Comparison of ENCODE assay signal across 13 cellular contexts in genomic region chr12:54390176-54390667, GRCh38. TPM values are rescaled to one million over a fixed set of nuclear protein-coding genes. Genes with fewer than 3 reads are reported as not detected.
DNase-seq lines count a peak whose midpoint lies in the region; ATAC-seq, FAIRE-seq and TF ChIP-seq lines count a peak whose summit lies in the region.
"Had no signal": no experiment of that assay in that cellular context is flagged by ENCODE, and none has a peak within 500 bp of the region (broad histone marks: within the 10 kb centered on the region; RNA-seq: fewer than 3 reads in every experiment).

No MANE protein-coding gene starts in this region.

- ATAC-seq in A549 (peak in 1 of 2 experiments; percentile 16; a peak in 2 of 6 replicates), activated B cell treated with CpG ODN at 0.5 μM for 24 hours (ENCODE audit: low read depth) (no peak), HepG2 (peak; percentile 63), GM21576 (IDR thresholded peaks at IDR 0.05; ENCODE audit: unreplicated experiment) (no peak), GM18858 (IDR thresholded peaks at IDR 0.05; ENCODE audit: unreplicated experiment) (no peak)

- TF ChIP-seq CTCF in A549 (IDR thresholded peaks at IDR 0.05) (no peak), HEK293 (tag by site-specific recombination; IDR thresholded peaks at IDR 0.05) (no peak), activated B cell treated with CpG ODN at 0.5 μM for 24 hours (IDR thresholded peaks at IDR 0.05) (no peak), HepG2 (CRISPR knock-in tag; IDR thresholded peaks at IDR 0.05) (no peak)

- in situ Hi-C loops in HepG2 (cut with HindIII; ENCODE audit: extremely low pct_ligation_motif_present, low pct_unique_long_range_greater_than_20kb) = no loop called here

- H3K9me3 ChIP-seq in A549 (no peaks in the 10 kb centered on the region), HEK293 (ENCODE audit: control insufficient read depth, insufficient read depth, low read depth, low read length) (no peaks in the 10 kb centered on the region), HepG2 (ENCODE audit: low read length) (no peaks in the 10 kb centered on the region)
- H3K9me3 ChIP-seq: left lung had no signal

- FAIRE-seq in A549 (lab: Jason Lieb, UNC) (no peak), HepG2 (lab: Jason Lieb, UNC) (no peak)
- FAIRE-seq: H54, TTC549 had no signal

- DNase-seq in A549 (ENCODE audit: low read depth in 1 of 2, low spot score in 1 of 2) = no peak
- no peak for DNase-seq in activated B cell treated with CpG ODN at 0.5 μM for 24 hours
- DNase-seq in HepG2 (ENCODE audit: low spot score) = no peak
- no peak for DNase-seq in activated CD8-positive, alpha-beta memory T cell treated with anti-CD3 and anti-CD28 coated beads, Interleukin-2, amount 50 U/mL, for 48 hours
- DNase-seq in NCI-H748 (lab: John Stamatoyannopoulos, UW; ENCODE audit: unreplicated experiment) = no peak
- DNase-seq: GF-D8, left lung had no signal

- H3K4me1 Mint-ChIP-seq in activated B cell treated with CpG ODN at 0.5 μM for 24 hours = peaks cover 70% of the 10 kb centered on the region

- BruUV-seq in HepG2 (replicated peaks; lab: Mats Ljungman, UMichigan) = no TSS peak

- no peaks in the 10 kb centered on the region for H3K36me3 Mint-ChIP-seq in activated B cell treated with CpG ODN at 0.5 μM for 24 hours (ENCODE audit: low read depth)

- CTCF ChIA-PET in A549 (lab: Yijun Ruan, JAX) (interaction anchor here (1.1 to 4.1 kb wide), 4 partner anchors 9 to 49 kb away, joined by 4 to 64 read pairs (median 7); no protein-coding TSS in a partner anchor), HEK293 (lab: Yijun Ruan, JAX) (interaction anchor here (0.6 to 4.8 kb wide), 3 partner anchors 10 to 156 kb away, joined by 4 to 61 read pairs (median 52); no protein-coding TSS in a partner anchor), activated B cell treated with CpG ODN at 0.5 μM for 24 hours (lab: Charles Lee) (interaction anchor here (0.8 to 2.6 kb wide), 5 partner anchors 10 to 174 kb away, joined by 3 to 10 read pairs (median 3); no protein-coding TSS in a partner anchor), HepG2 (lab: Yijun Ruan, JAX; ENCODE audit: low intra/inter-chr PET ratio, low total read pairs) (no interaction called here)

- intact Hi-C loops in activated B cell treated with CpG ODN at 0.5 μM for 24 hours (cut with micrococcal nuclease) (loop anchor here (2.0 to 10.0 kb wide), 3 partner anchors 107 to 665 kb away; partner anchors contain the start of genes CALCOCO1, HOXC8, HOXC9 and NCKAP1L), HepG2 (cut with micrococcal nuclease; ENCODE audit: unreplicated experiment) (no loop called here)

- H3K27me3 ChIP-seq in HepG2 (ENCODE audit: control insufficient read depth in 1 of 2, insufficient read depth in 2 of 2, low read length in 2 of 2) = peaks cover 0 to 2% of the 10 kb centered on the region in 2 experiments; a peak in 3 of 5 replicates
- H3K27me3 ChIP-seq: left lung had no signal

- H3K27ac Mint-ChIP-seq in activated B cell treated with CpG ODN at 0.5 μM for 24 hours = peak overlapping the region; percentile 53

- H3K9me3 Mint-ChIP-seq in activated B cell treated with CpG ODN at 0.5 μM for 24 hours = no peaks in the 10 kb centered on the region

- H2AFZ ChIP-seq in HepG2 (ENCODE audit: low read length) = no peak overlapping the region

- H3K9ac ChIP-seq in HepG2 (ENCODE audit: insufficient read depth, low read depth, low read length) = no peak overlapping the region

- no peaks in the 10 kb centered on the region for H3K79me2 ChIP-seq in HepG2 (ENCODE audit: insufficient read depth, low read length)

- no peak for TF ChIP-seq EP300 in A549 (IDR thresholded peaks at IDR 0.05)
- no peak for TF ChIP-seq EP300 in HepG2 (IDR thresholded peaks at IDR 0.05; ENCODE audit: low read depth in 2 of 2, low read length in 2 of 2)
- no peak for TF ChIP-seq EP300 in HepG2 (CRISPR knock-in tag; IDR thresholded peaks at IDR 0.05; ENCODE audit: borderline replicate concordance)

- H3K27ac ChIP-seq in A549 = peak overlapping the region in 1 of 2 experiments; percentile 75; a peak in 3 of 6 replicates
- no peak overlapping the region for H3K27ac ChIP-seq in HEK293 (ENCODE audit: extremely low read depth, low read depth, low read length)
- no peak overlapping the region for H3K27ac ChIP-seq in HepG2 (ENCODE audit: extremely low read length, insufficient read depth, low read length)
- H3K27ac ChIP-seq: left lung had no signal

- H3K4me1 ChIP-seq in A549 = peaks cover 15% of the 10 kb centered on the region; the same call in 2 of the 3 replicates
- peaks cover 25% of the 10 kb centered on the region for H3K4me1 ChIP-seq in HEK293 (ENCODE audit: control insufficient read depth, insufficient read depth, low read length)
- peaks cover 23% of the 10 kb centered on the region for H3K4me1 ChIP-seq in HepG2 (ENCODE audit: insufficient read depth, low read length)

- no peaks in the 10 kb centered on the region for H3K27me3 Mint-ChIP-seq in activated B cell treated with CpG ODN at 0.5 μM for 24 hours

- TF ChIP-seq RAD21 in A549 (conservative IDR thresholded peaks at IDR 0.05 in 1 of 2, IDR thresholded peaks at IDR 0.05 in 1 of 2) (no peak), HepG2 (CRISPR knock-in tag; IDR thresholded peaks at IDR 0.05) (no peak)

- H3K4me2 ChIP-seq in A549 = peak overlapping the region; percentile 72
- H3K4me2 ChIP-seq in HepG2 (ENCODE audit: low read depth, low read length) = peak overlapping the region; percentile 18; the same call in 1 of the 2 replicates

- H3K36me3 ChIP-seq in HEK293 (ENCODE audit: control insufficient read depth in 2 of 2, insufficient read depth in 1 of 2, low read length in 2 of 2) (peaks cover 0 to 9% of the 10 kb centered on the region in 2 experiments; a peak in 1 of 3 replicates), HepG2 (replicated peaks in 1 of 2; ENCODE audit: control insufficient read depth in 1 of 2, insufficient read depth in 2 of 2, low read length in 2 of 2) (no peaks in the 10 kb centered on the region)

- no peak for TF ChIP-seq POLR2A in A549 (IDR thresholded peaks at IDR 0.05; ENCODE audit: low read length)
- TF ChIP-seq POLR2A in HepG2 (IDR thresholded peaks at IDR 0.05; ENCODE audit: insufficient read depth in 1 of 2, low read depth in 2 of 2, low read length in 2 of 2) = no peak

- no peaks in the 10 kb centered on the region for H4K20me1 ChIP-seq in HepG2 (ENCODE audit: insufficient read depth, low read length)

- WGBS in A549 (ENCODE audit: missing lambda C conversion rate) = 77% methylated on average over 7 of the region's 7 CpGs
- 12% methylated on average over 5 of the region's 7 CpGs for WGBS in HepG2 (ENCODE audit: low lambda C conversion rate)

- H3K4me3 ChIP-seq in A549 = no peak overlapping the region
- peak overlapping the region; percentile 8; the same call in 1 of the 2 replicates for H3K4me3 ChIP-seq in HEK293 (ENCODE audit: low read depth, low read length)
- no peak overlapping the region; a peak in 1 of 6 replicates for H3K4me3 ChIP-seq in HepG2 (replicated peaks in 1 of 3; ENCODE audit: insufficient read depth in 1 of 3, low read depth in 2 of 3, low read length in 3 of 3)

- POLR2A ChIA-PET in A549 (lab: Yijun Ruan, JAX) (no interaction called here), HEK293 (lab: Yijun Ruan, JAX) (interaction anchor here (0.6 kb wide), 1 partner anchor 9 kb away, joined by 3 read pairs; no protein-coding TSS in a partner anchor), activated B cell treated with CpG ODN at 0.5 μM for 24 hours (lab: Charles Lee) (interaction anchor here (0.6 kb wide), 2 partner anchors 31 to 34 kb away, joined by 7 to 8 read pairs; no protein-coding TSS in a partner anchor), HepG2 (lab: Yijun Ruan, JAX) (no interaction called here)

- peak overlapping the region; percentile 29 for H3K4me3 Mint-ChIP-seq in activated B cell treated with CpG ODN at 0.5 μM for 24 hours

RNA-seq across cellular contexts. Expression of gene ZNF385A, which starts 5.7 kb away (rescaled TPM):
- polyA plus RNA-seq in A549 (2011; rRNA removed) = 1.8 and 3.0 TPM in 2 replicates
- 3.6 and 5.9 TPM in 2 replicates for polyA plus RNA-seq in A549 (2012; cell fraction: cytosol; rRNA removed)
- polyA plus RNA-seq in A549 (2012; cell fraction: nucleus; rRNA removed) = 3.9 and 4.4 TPM in 2 replicates
- polyA plus RNA-seq in A549 (2017; fragmentation: RNase III; extraction: RNeasy Plus Mini Kit Qiagen cat#74134 plus additional on column Dnase treatment) = 10.0 to 14.9 TPM (median 14.1 TPM) in 3 replicates
- 9.2 and 9.4 TPM in 2 replicates for polyA minus RNA-seq in A549 (2011; rRNA and poly(A)+ RNA removed)
- total RNA-seq in activated B cell treated with CpG ODN at 0.5 μM for 24 hours = 4.6 and 5.0 TPM in 2 replicates
- total RNA-seq in HepG2 (2016; rRNA removed; fragmentation: Illumina TruSeq; extraction: Trizol) = 0.44 and 0.49 TPM in 2 replicates
- 0.30 and 0.53 TPM in 2 replicates for total RNA-seq in HepG2 (2016; cell fraction: cytosol; rRNA removed; fragmentation: Illumina TruSeq; extraction: Trizol; ENCODE audit: low read depth)
- 0.26 and 0.39 TPM in 2 replicates for total RNA-seq in HepG2 (2016; cell fraction: insoluble cytoplasmic fraction; rRNA removed; fragmentation: Illumina TruSeq; extraction: Trizol)
- total RNA-seq in HepG2 (2016; cell fraction: membrane; rRNA removed; fragmentation: Illumina TruSeq; extraction: Trizol) = 1.4 and 1.8 TPM in 2 replicates
- 0.44 and 0.93 TPM in 2 replicates for total RNA-seq in HepG2 (2016; cell fraction: nucleus; rRNA removed; fragmentation: Illumina TruSeq; extraction: Trizol)
- 0.31 and 0.67 TPM in 2 replicates for polyA plus RNA-seq in HepG2 (2011; rRNA removed)
- 0.23 and 0.43 TPM in 2 replicates for polyA plus RNA-seq in HepG2 (2011; cell fraction: cytosol; rRNA removed)
- 0.56 and 0.66 TPM in 2 replicates for polyA plus RNA-seq in HepG2 (2011; cell fraction: nucleus; rRNA removed)
- 1.2 and 1.3 TPM in 2 replicates for polyA plus RNA-seq in HepG2 (2012)
- polyA plus RNA-seq in HepG2 (2016; cell fraction: cytosol; fragmentation: Illumina TruSeq; extraction: Trizol; ENCODE audit: low read depth) = 3.9 and 4.1 TPM in 2 replicates
- 2.8 and 3.3 TPM in 2 replicates for polyA plus RNA-seq in HepG2 (2016; cell fraction: insoluble cytoplasmic fraction; fragmentation: Illumina TruSeq; extraction: Trizol; ENCODE audit: low read depth)
- polyA plus RNA-seq in HepG2 (2016; cell fraction: membrane; fragmentation: Illumina TruSeq; extraction: Trizol; ENCODE audit: low read depth) = 8.1 and 9.0 TPM in 2 replicates
- polyA plus RNA-seq in HepG2 (2016; cell fraction: nucleus; fragmentation: Illumina TruSeq; extraction: Trizol; ENCODE audit: insufficient read depth, low read depth) = 2.5 and 4.2 TPM in 2 replicates
- polyA minus RNA-seq in HepG2 (2011; rRNA and poly(A)+ RNA removed; ENCODE audit: low replicate concordance) = 0.50 and 6.8 TPM in 2 replicates
- 0.70 and 1.5 TPM in 2 replicates for polyA minus RNA-seq in HepG2 (2011; cell fraction: cytosol; rRNA and poly(A)+ RNA removed)
- not detected in 2 replicates for polyA minus RNA-seq in HepG2 (2011; cell fraction: nucleus; rRNA and poly(A)+ RNA removed)

RNA-seq across cellular contexts. Expression of gene GPR84, which starts 25.9 kb away (rescaled TPM):
- polyA plus RNA-seq in A549 (2011; rRNA removed) (not detected in 2 replicates), A549 (2017; fragmentation: RNase III; extraction: RNeasy Plus Mini Kit Qiagen cat#74134 plus additional on column Dnase treatment) (0.04 TPM in 1 of 3 replicates, not detected in the others), HepG2 (2011; rRNA removed) (not detected in 2 replicates)
- polyA plus RNA-seq in A549 (2012; cell fraction: cytosol; rRNA removed) = 0.04 TPM in 1 of 2 replicates, not detected in the other
- 0.15 and 0.18 TPM in 2 replicates for polyA plus RNA-seq in A549 (2012; cell fraction: nucleus; rRNA removed)
- polyA minus RNA-seq in A549 (2011; rRNA and poly(A)+ RNA removed) = not detected in 2 replicates
- total RNA-seq in activated B cell treated with CpG ODN at 0.5 μM for 24 hours (not detected in 2 replicates), HepG2 (2016; rRNA removed; fragmentation: Illumina TruSeq; extraction: Trizol) (not detected in 2 replicates)
- total RNA-seq in HepG2 (2016; cell fraction: cytosol; rRNA removed; fragmentation: Illumina TruSeq; extraction: Trizol; ENCODE audit: low read depth) = not detected in 2 replicates
- not detected in 2 replicates for total RNA-seq in HepG2 (2016; cell fraction: insoluble cytoplasmic fraction; rRNA removed; fragmentation: Illumina TruSeq; extraction: Trizol)
- total RNA-seq in HepG2 (2016; cell fraction: membrane; rRNA removed; fragmentation: Illumina TruSeq; extraction: Trizol) = not detected in 2 replicates
- total RNA-seq in HepG2 (2016; cell fraction: nucleus; rRNA removed; fragmentation: Illumina TruSeq; extraction: Trizol) = not detected in 2 replicates
- not detected in 2 replicates for polyA plus RNA-seq in HepG2 (2011; cell fraction: cytosol; rRNA removed)
- polyA plus RNA-seq in HepG2 (2011; cell fraction: nucleus; rRNA removed) = not detected in 2 replicates
- not detected in 2 replicates for polyA plus RNA-seq in HepG2 (2012)
- not detected in 2 replicates for polyA plus RNA-seq in HepG2 (2016; cell fraction: cytosol; fragmentation: Illumina TruSeq; extraction: Trizol; ENCODE audit: low read depth)
- polyA plus RNA-seq in HepG2 (2016; cell fraction: insoluble cytoplasmic fraction; fragmentation: Illumina TruSeq; extraction: Trizol; ENCODE audit: low read depth) = not detected in 2 replicates
- not detected in 2 replicates for polyA plus RNA-seq in HepG2 (2016; cell fraction: membrane; fragmentation: Illumina TruSeq; extraction: Trizol; ENCODE audit: low read depth)
- not detected in 2 replicates for polyA plus RNA-seq in HepG2 (2016; cell fraction: nucleus; fragmentation: Illumina TruSeq; extraction: Trizol; ENCODE audit: insufficient read depth, low read depth)
- not detected in 2 replicates for polyA minus RNA-seq in HepG2 (2011; rRNA and poly(A)+ RNA removed; ENCODE audit: low replicate concordance)
- polyA minus RNA-seq in HepG2 (2011; cell fraction: cytosol; rRNA and poly(A)+ RNA removed) = not detected in 2 replicates
- polyA minus RNA-seq in HepG2 (2011; cell fraction: nucleus; rRNA and poly(A)+ RNA removed) = not detected in 2 replicates
- total RNA-seq: M059J had no signal

RNA-seq across cellular contexts. Expression of gene ITGA5, which starts 28.8 kb away (rescaled TPM):
- polyA plus RNA-seq in A549 (2011; rRNA removed) = 31.7 and 36.1 TPM in 2 replicates
- polyA plus RNA-seq in A549 (2012; cell fraction: cytosol; rRNA removed) = 16.5 and 22.7 TPM in 2 replicates
- polyA plus RNA-seq in A549 (2012; cell fraction: nucleus; rRNA removed) = 49.4 and 51.0 TPM in 2 replicates
- polyA plus RNA-seq in A549 (2017; fragmentation: RNase III; extraction: RNeasy Plus Mini Kit Qiagen cat#74134 plus additional on column Dnase treatment) = 21.5 to 30.0 TPM (median 27.2 TPM) in 3 replicates
- 57.4 and 67.8 TPM in 2 replicates for polyA minus RNA-seq in A549 (2011; rRNA and poly(A)+ RNA removed)
- total RNA-seq in activated B cell treated with CpG ODN at 0.5 μM for 24 hours = 1.0 and 1.3 TPM in 2 replicates
- 0.20 and 0.28 TPM in 2 replicates for total RNA-seq in HepG2 (2016; rRNA removed; fragmentation: Illumina TruSeq; extraction: Trizol)
- not detected in 2 replicates for total RNA-seq in HepG2 (2016; cell fraction: cytosol; rRNA removed; fragmentation: Illumina TruSeq; extraction: Trizol; ENCODE audit: low read depth)
- 0.17 TPM in 1 of 2 replicates, not detected in the other for total RNA-seq in HepG2 (2016; cell fraction: insoluble cytoplasmic fraction; rRNA removed; fragmentation: Illumina TruSeq; extraction: Trizol)
- total RNA-seq in HepG2 (2016; cell fraction: membrane; rRNA removed; fragmentation: Illumina TruSeq; extraction: Trizol) = 0.34 TPM in 1 of 2 replicates, not detected in the other
- total RNA-seq in HepG2 (2016; cell fraction: nucleus; rRNA removed; fragmentation: Illumina TruSeq; extraction: Trizol) = 0.28 and 0.78 TPM in 2 replicates
- polyA plus RNA-seq in HepG2 (2011; rRNA removed) = 0.40 and 0.52 TPM in 2 replicates
- polyA plus RNA-seq in HepG2 (2011; cell fraction: cytosol; rRNA removed) = 0.18 and 0.23 TPM in 2 replicates
- polyA plus RNA-seq in HepG2 (2011; cell fraction: nucleus; rRNA removed) = 0.45 and 0.80 TPM in 2 replicates
- polyA plus RNA-seq in HepG2 (2012) = 0.12 TPM in 1 of 2 replicates, not detected in the other
- not detected in 2 replicates for polyA plus RNA-seq in HepG2 (2016; cell fraction: cytosol; fragmentation: Illumina TruSeq; extraction: Trizol; ENCODE audit: low read depth)
- polyA plus RNA-seq in HepG2 (2016; cell fraction: insoluble cytoplasmic fraction; fragmentation: Illumina TruSeq; extraction: Trizol; ENCODE audit: low read depth) = 0.04 and 0.12 TPM in 2 replicates
- not detected in 2 replicates for polyA plus RNA-seq in HepG2 (2016; cell fraction: membrane; fragmentation: Illumina TruSeq; extraction: Trizol; ENCODE audit: low read depth)
- polyA plus RNA-seq in HepG2 (2016; cell fraction: nucleus; fragmentation: Illumina TruSeq; extraction: Trizol; ENCODE audit: insufficient read depth, low read depth) = 0.46 and 0.53 TPM in 2 replicates
- 0.34 and 75.5 TPM in 2 replicates for polyA minus RNA-seq in HepG2 (2011; rRNA and poly(A)+ RNA removed; ENCODE audit: low replicate concordance)
- 0.53 and 0.99 TPM in 2 replicates for polyA minus RNA-seq in HepG2 (2011; cell fraction: cytosol; rRNA and poly(A)+ RNA removed)
- 0.52 and 1.2 TPM in 2 replicates for polyA minus RNA-seq in HepG2 (2011; cell fraction: nucleus; rRNA and poly(A)+ RNA removed)

Comparison
In these comparisons a context has a peak if more than half of its experiments do, and no peak if none do; other contexts are left out.
1. POLR2A ChIA-PET loops: an anchor here in HEK293 (0.6 kb wide) and activated B cell treated with CpG ODN at 0.5 μM for 24 hours (0.6 kb wide); none called in A549 and HepG2.